In the genomic region with DNA sequence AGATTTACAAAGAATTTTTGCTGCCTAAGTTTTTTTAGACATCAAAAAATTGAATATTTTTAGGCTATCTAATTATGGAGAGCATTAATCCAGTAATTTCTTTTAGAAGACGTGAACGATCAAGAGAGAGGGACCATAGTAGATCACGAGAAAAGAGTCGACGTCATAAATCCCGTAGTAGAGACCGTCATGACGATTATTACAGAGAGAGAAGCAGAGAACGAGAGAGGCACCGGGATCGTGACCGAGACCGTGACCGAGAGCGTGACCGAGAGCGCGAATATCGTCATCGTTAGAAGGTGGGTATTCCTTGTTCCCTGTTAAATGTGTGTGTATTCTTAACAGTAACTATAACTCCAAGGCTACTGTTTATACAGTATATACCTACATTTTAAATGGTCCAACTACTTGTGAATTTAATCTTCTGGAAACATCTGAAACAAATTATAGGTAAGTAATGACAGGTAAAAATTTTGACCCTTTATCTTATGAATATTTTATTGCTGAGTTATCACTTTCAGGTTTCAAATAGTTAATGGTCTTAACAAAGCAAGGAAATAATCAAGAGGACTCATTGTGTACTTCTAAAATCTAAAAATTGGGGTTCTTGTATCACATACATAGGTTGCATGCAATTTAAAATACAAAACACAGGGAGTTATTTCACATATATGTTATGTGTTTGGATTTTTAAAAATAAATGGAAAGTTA, we compare ENCODE assay signal across 24 cellular contexts. TPM values are rescaled to one million over a fixed set of nuclear protein-coding genes. Genes with fewer than 3 reads are reported as not detected.
DNase-seq lines count a peak whose midpoint lies in the region; ATAC-seq, FAIRE-seq and TF ChIP-seq lines count a peak whose summit lies in the region.
"Had no signal": no experiment of that assay in that cellular context is flagged by ENCODE, and none has a peak within 500 bp of the region (broad histone marks: within the 10 kb centered on the region; RNA-seq: fewer than 3 reads in every experiment).

No MANE protein-coding gene starts in this region.

- no peak overlapping the region for H2AK9ac ChIP-seq in IMR-90 (replicated peaks; ENCODE audit: low read depth, low read length, poor library complexity)

- no peak overlapping the region for H3K27ac ChIP-seq in IMR-90 (ENCODE audit: insufficient read depth, low read length)
- H3K27ac ChIP-seq in H1 (ENCODE audit: low read depth, low read length): no peak overlapping the region
- H3K27ac ChIP-seq: 22Rv1; BLaER1 treated with 17β-estradiol and CSF1 and Interleukin-3, amounts not matched to agents 10 nM and 100 nM had no signal

- H3K4me1 ChIP-seq in IMR-90 (ENCODE audit: control insufficient read depth, insufficient read depth, low read length) (peaks cover 4% of the 10 kb centered on the region), H1 (replicated peaks in 1 of 4; ENCODE audit: control insufficient read depth in 3 of 4, insufficient read depth in 4 of 4, low read length in 3 of 4) (no peaks in the 10 kb centered on the region)
- H3K4me1 ChIP-seq: BE2C had no signal

- intact Hi-C loops in IMR-90 (cut with micrococcal nuclease): no loop called here

- no peak overlapping the region for H2AK5ac ChIP-seq in IMR-90 (ENCODE audit: low read depth, low read length)
- H2AK5ac ChIP-seq in H1 (ENCODE audit: low read depth, low read length): no peak overlapping the region

- BruUV-seq in IMR-90 (replicated peaks; lab: Mats Ljungman, UMichigan): no TSS peak

- DNase-seq in activated naive CD8-positive, alpha-beta T cell treated with anti-CD3 and anti-CD28 coated beads for 36 hours: no peak
- DNase-seq in IMR-90 (no peak), H1 (ENCODE audit: low read depth in 1 of 2, low spot score in 2 of 2) (no peak), GM10266 (ENCODE audit: extremely low spot score) (no peak), EL (no peak)
- DNase-seq: ACHN; AML-193; BE2C; CD4-positive, alpha-beta T cell; CD8-positive, alpha-beta memory T cell; DMS 273 treated with DMSO at 0.1 percent for 48 hours; DMS79; GF-D8; GOT3; H7; HFFc6 had no signal

- H3K4me3 ChIP-seq in IMR-90 (ENCODE audit: insufficient read depth, low read depth, low read length) (no peak overlapping the region), H1 (ENCODE audit: extremely low read depth in 1 of 4, insufficient read depth in 2 of 4, low read depth in 3 of 4, low read length in 4 of 4) (no peak overlapping the region)
- H3K4me3 ChIP-seq: BLaER1 treated with 17β-estradiol and CSF1 and Interleukin-3, amounts not matched to agents 10 nM and 100 nM had no signal

- WGBS in IMR-90 (ENCODE audit: extremely low coverage in 2 of 2, insufficient read length in 1 of 2), 2 experiments: 100% methylated on average over 4 of the region's 20 CpGs; no CpG with 5 or more reads in 1 of the 2 experiments
- WGBS in H1 (ENCODE audit: extremely low coverage in 1 of 2, insufficient coverage in 1 of 2, insufficient read length in 1 of 2, insufficient replicate concordance in 2 of 2, low coverage in 1 of 2, low lambda C conversion rate in 2 of 2, missing lambda C conversion rate in 1 of 2), 2 experiments: 93% methylated on average over 20 of the region's 20 CpGs; no CpG with 5 or more reads in 1 of the 2 experiments

- H4K5ac ChIP-seq in IMR-90 (ENCODE audit: low read depth, low read length) (no peak overlapping the region), H1 (ENCODE audit: insufficient read length, low read depth, low read length) (no peak overlapping the region)

- no peak overlapping the region for H2BK15ac ChIP-seq in IMR-90 (ENCODE audit: low read depth, low read length)
- no peak overlapping the region for H2BK15ac ChIP-seq in H1 (ENCODE audit: low read length)

- no peak for TF ChIP-seq EP300 in H1 (IDR thresholded peaks at IDR 0.05; ENCODE audit: borderline replicate concordance in 1 of 2, low read depth in 2 of 2, low read length in 2 of 2)

- H3K27me3 ChIP-seq in IMR-90 (ENCODE audit: control insufficient read depth, insufficient read depth, low read length): no peaks in the 10 kb centered on the region
- H3K27me3 ChIP-seq in H1 (replicated peaks in 1 of 4; ENCODE audit: control insufficient read depth in 3 of 4, extremely low read depth in 1 of 4, insufficient read depth in 3 of 4, low read length in 3 of 4): no peaks in the 10 kb centered on the region
- H3K27me3 ChIP-seq: BE2C; BLaER1 treated with 17β-estradiol and CSF1 and Interleukin-3, amounts not matched to agents 10 nM and 100 nM had no signal

- H3K9ac ChIP-seq in IMR-90 (ENCODE audit: low read depth, low read length): no peak overlapping the region
- H3K9ac ChIP-seq in H1 (replicated peaks in 1 of 4; ENCODE audit: extremely low read depth in 1 of 4, low read depth in 3 of 4, low read length in 3 of 4): no peak overlapping the region
- H3K9ac ChIP-seq: BLaER1 treated with 17β-estradiol and CSF1 and Interleukin-3, amounts not matched to agents 10 nM and 100 nM had no signal

- TF ChIP-seq CTCF in IMR-90 (conservative IDR thresholded peaks at IDR 0.05; ENCODE audit: low read depth, low read length) (no peak), H1 (IDR thresholded peaks at IDR 0.05; ENCODE audit: control extremely low read depth in 1 of 3, insufficient read depth in 1 of 3, low read depth in 1 of 3, low read length in 3 of 3) (no peak), GM10266 (IDR thresholded peaks at IDR 0.05; ENCODE audit: control insufficient read depth, insufficient read depth, low read depth, missing control alignments) (no peak)

- H3K9me3 ChIP-seq in IMR-90 (ENCODE audit: control insufficient read depth, insufficient read depth, low read length) (no peaks in the 10 kb centered on the region), H1 (ENCODE audit: insufficient read depth in 2 of 2, low read depth in 1 of 2, low read length in 1 of 2) (no peaks in the 10 kb centered on the region)
- H3K9me3 ChIP-seq: BE2C; BLaER1 treated with 17β-estradiol and CSF1 and Interleukin-3, amounts not matched to agents 10 nM and 100 nM had no signal

- H3K4me2 ChIP-seq in IMR-90 (ENCODE audit: low read depth, low read length) (no peak overlapping the region), H1 (ENCODE audit: insufficient read depth in 1 of 2, low read depth in 2 of 2, low read length in 2 of 2) (no peak overlapping the region)
- H3K4me2 ChIP-seq: BLaER1 treated with 17β-estradiol and CSF1 and Interleukin-3, amounts not matched to agents 10 nM and 100 nM had no signal

- H3K56ac ChIP-seq in IMR-90 (ENCODE audit: extremely low read depth, insufficient read depth, low read length) (no peak overlapping the region), H1 (replicated peaks; ENCODE audit: insufficient read length, low read depth, low read length) (no peak overlapping the region)

- peaks cover 0 to 26% of the 10 kb centered on the region in 2 experiments; a peak in 1 of 4 replicates for H3K79me2 ChIP-seq in H1 (ENCODE audit: control insufficient read depth in 1 of 2, insufficient read depth in 2 of 2, low read length in 2 of 2)

- H4K91ac ChIP-seq in IMR-90 (ENCODE audit: insufficient read depth, low read depth, low read length): no peak overlapping the region
- no peak overlapping the region for H4K91ac ChIP-seq in H1 (replicated peaks; ENCODE audit: insufficient read length, low read length)

- H3K27ac Mint-ChIP-seq in activated naive CD8-positive, alpha-beta T cell: peak overlapping the region; percentile 13
- no peak overlapping the region for H3K27ac Mint-ChIP-seq in activated naive CD8-positive, alpha-beta T cell treated with anti-CD3 and anti-CD28 coated beads for 36 hours
- H3K27ac Mint-ChIP-seq: CD14-positive monocyte; CD4-positive, alpha-beta T cell; HFFc6 had no signal

- in situ Hi-C loops in IMR-90 (cut with MboI; ENCODE audit: low sequenced_read_pairs): no loop called here

- H3K79me1 ChIP-seq in IMR-90 (ENCODE audit: low read depth in 1 of 2, low read length in 2 of 2) (peaks cover 15 to 24% of the 10 kb centered on the region in 2 experiments), H1 (ENCODE audit: low read depth, low read length) (no peaks in the 10 kb centered on the region)

- FAIRE-seq in H1 (lab: Jason Lieb, UNC): no peak
- FAIRE-seq: A204.1, D721Med, GM12892 had no signal

- CTCF ChIA-PET in IMR-90 (lab: Yijun Ruan, JAX): no interaction called here
- CTCF ChIA-PET in H1 (lab: Charles Lee; ENCODE audit: partially characterized antibody): interaction anchor here (1.2 kb wide), 1 partner anchor 107 kb away, joined by 4 read pairs; no protein-coding TSS in a partner anchor

- H3K9me3 Mint-ChIP-seq in activated naive CD8-positive, alpha-beta T cell (ENCODE audit: low read depth): no peaks in the 10 kb centered on the region
- no peaks in the 10 kb centered on the region for H3K9me3 Mint-ChIP-seq in activated naive CD8-positive, alpha-beta T cell treated with anti-CD3 and anti-CD28 coated beads for 36 hours
- H3K9me3 Mint-ChIP-seq: CD14-positive monocyte; CD4-positive, alpha-beta T cell; CD8-positive, alpha-beta memory T cell; HFFc6 had no signal

- no peak overlapping the region for H3K14ac ChIP-seq in IMR-90 (replicated peaks; ENCODE audit: low read depth, low read length)
- no peak overlapping the region for H3K14ac ChIP-seq in H1 (ENCODE audit: insufficient read length)

- H3K4me3 Mint-ChIP-seq in activated naive CD8-positive, alpha-beta T cell: no peak overlapping the region
- no peak overlapping the region for H3K4me3 Mint-ChIP-seq in activated naive CD8-positive, alpha-beta T cell treated with anti-CD3 and anti-CD28 coated beads for 36 hours
- H3K4me3 Mint-ChIP-seq: CD14-positive monocyte; CD4-positive, alpha-beta T cell; CD8-positive, alpha-beta memory T cell; HFFc6 had no signal

- TF ChIP-seq POLR2A in IMR-90 (IDR thresholded peaks at IDR 0.05; ENCODE audit: low read depth, low read length) (no peak), H1 (IDR thresholded peaks at IDR 0.05; ENCODE audit: control extremely low read depth in 1 of 2, low read depth in 2 of 2, low read length in 2 of 2) (no peak)

- H3K18ac ChIP-seq in IMR-90 (ENCODE audit: low read depth, low read length) (no peak overlapping the region), H1 (ENCODE audit: extremely low read depth, low read length) (no peak overlapping the region)

- H2BK120ac ChIP-seq in IMR-90 (ENCODE audit: low read depth, low read length) (no peak overlapping the region), H1 (replicated peaks; ENCODE audit: low read depth, low read length) (no peak overlapping the region)

- POLR2A ChIA-PET in IMR-90 (lab: Charles Lee; ENCODE audit: unreplicated experiment) (no interaction called here), H1 (lab: Charles Lee; ENCODE audit: partially characterized antibody) (interaction anchor here (1.0 kb wide), 1 partner anchor 10 kb away, joined by 5 read pairs; no protein-coding TSS in a partner anchor)

- peaks cover 9% of the 10 kb centered on the region; the same call in 1 of the 2 replicates for H4K20me1 ChIP-seq in IMR-90 (ENCODE audit: insufficient read depth, low read length)
- H4K20me1 ChIP-seq in H1 (replicated peaks in 1 of 2; ENCODE audit: control insufficient read depth in 1 of 2, insufficient read depth in 2 of 2, low read length in 2 of 2): peaks cover 0 to 3% of the 10 kb centered on the region in 2 experiments

- H3K23ac ChIP-seq in IMR-90 (ENCODE audit: low read depth, low read length) (no peak overlapping the region), H1 (ENCODE audit: insufficient read length) (no peak overlapping the region)

- no peak overlapping the region for H2AFZ ChIP-seq in IMR-90 (replicated peaks; ENCODE audit: low read length, poor library complexity)
- no peak overlapping the region for H2AFZ ChIP-seq in H1 (ENCODE audit: low read length)

- peaks cover 13% of the 10 kb centered on the region for H3K36me3 Mint-ChIP-seq in activated naive CD8-positive, alpha-beta T cell
- H3K36me3 Mint-ChIP-seq in activated naive CD8-positive, alpha-beta T cell treated with anti-CD3 and anti-CD28 coated beads for 36 hours: peaks cover 38% of the 10 kb centered on the region

- ATAC-seq in IMR-90 (ENCODE audit: low read depth): no peak
- ATAC-seq: HCT116 had no signal

- TF ChIP-seq RAD21 in IMR-90 (IDR thresholded peaks at IDR 0.05; ENCODE audit: low read length) (no peak), H1 (IDR thresholded peaks at IDR 0.05 in 1 of 2, conservative IDR thresholded peaks at IDR 0.05 in 1 of 2; ENCODE audit: low read depth in 2 of 2, low read length in 2 of 2) (no peak)

- H3K23me2 ChIP-seq in H1 (ENCODE audit: low read depth, low read length): no peaks in the 10 kb centered on the region

- H4K8ac ChIP-seq in IMR-90 (ENCODE audit: low read depth in 2 of 2, low read length in 2 of 2): no peak overlapping the region
- H4K8ac ChIP-seq in H1 (ENCODE audit: extremely low read depth, insufficient read depth, low read length): no peak overlapping the region

- peaks cover 5% of the 10 kb centered on the region; the same call in 1 of the 2 replicates for H3K9me1 ChIP-seq in IMR-90 (ENCODE audit: insufficient read depth, low read length)

- H3K4me1 Mint-ChIP-seq in activated naive CD8-positive, alpha-beta T cell (ENCODE audit: low read depth): peaks cover 4% of the 10 kb centered on the region
- peaks cover 4% of the 10 kb centered on the region for H3K4me1 Mint-ChIP-seq in activated naive CD8-positive, alpha-beta T cell treated with anti-CD3 and anti-CD28 coated beads for 36 hours

- dilution Hi-C loops in IMR-90 (cut with HindIII; ENCODE audit: low sequenced_read_pairs, unreplicated experiment): no loop called here

- no peak overlapping the region for H2BK12ac ChIP-seq in H1 (ENCODE audit: low read depth, low read length)

- H3K4ac ChIP-seq in IMR-90 (ENCODE audit: low read depth, low read length) (no peak overlapping the region), H1 (replicated peaks; ENCODE audit: insufficient read length, low read depth, low read length) (no peak overlapping the region)

- peaks cover 34% of the 10 kb centered on the region for H3K36me3 ChIP-seq in IMR-90 (ENCODE audit: control insufficient read depth, insufficient read depth, low read length)
- H3K36me3 ChIP-seq in H1 (ENCODE audit: control insufficient read depth in 2 of 4, insufficient read depth in 4 of 4, low read length in 3 of 4): peaks cover 24 to 87% (median 61%) of the 10 kb centered on the region in 4 experiments

- H2BK5ac ChIP-seq in IMR-90 (ENCODE audit: low read depth, low read length, poor library complexity, severe bottlenecking): no peak overlapping the region
- H2BK5ac ChIP-seq in H1 (ENCODE audit: low read depth, low read length): no peak overlapping the region

- H2BK20ac ChIP-seq in IMR-90 (ENCODE audit: low read depth, low read length): no peak overlapping the region
- H2BK20ac ChIP-seq in H1 (ENCODE audit: low read length): no peak overlapping the region

- no peaks in the 10 kb centered on the region for H3K27me3 Mint-ChIP-seq in activated naive CD8-positive, alpha-beta T cell
- H3K27me3 Mint-ChIP-seq in activated naive CD8-positive, alpha-beta T cell treated with anti-CD3 and anti-CD28 coated beads for 36 hours: no peaks in the 10 kb centered on the region
- H3K27me3 Mint-ChIP-seq: CD4-positive, alpha-beta T cell; CD8-positive, alpha-beta memory T cell had no signal

RNA-seq across cellular contexts. Expression of gene CPSF6, which starts 23.1 kb away (rescaled TPM):
- total RNA-seq in activated naive CD8-positive, alpha-beta T cell treated with anti-CD3 and anti-CD28 coated beads for 36 hours: 100 to 1,000 TPM; 124 to 133 TPM
- 9.1 and 13.9 TPM in 2 replicates for total RNA-seq in IMR-90 (2012; rRNA removed)
- polyA plus RNA-seq in IMR-90 (2012; rRNA removed): 39.3 and 40.7 TPM in 2 replicates
- polyA plus RNA-seq in IMR-90 (2012; cell fraction: cytosol; rRNA removed): 6.3 and 19.2 TPM in 2 replicates
- polyA plus RNA-seq in IMR-90 (2012; cell fraction: nucleus; rRNA removed; ENCODE audit: low replicate concordance): 33.6 and 40.9 TPM in 2 replicates
- 156 and 167 TPM in 2 replicates for total RNA-seq in H1 (2021; fragmentation: NEBNext Ultra II Directional; extraction: Animal tissue kit (Norgen Biotek cat#: 25700))
- polyA plus RNA-seq in H1 (2011; rRNA removed): 92.7 and 98.7 TPM in 2 replicates
- polyA plus RNA-seq in H1 (2011; cell fraction: cytosol; rRNA removed): 72.9 TPM
- 142 TPM for polyA plus RNA-seq in H1 (2011; cell fraction: nucleus; rRNA removed)
- 108 to 208 TPM (median 125 TPM) in 4 replicates for polyA plus RNA-seq in H1 (2012, experiment 1 of 2)
- polyA plus RNA-seq in H1 (2012, experiment 2 of 2): 46.5 TPM
- 87.2 TPM for polyA plus RNA-seq in H1 (2013, experiment 1 of 2)
- polyA plus RNA-seq in H1 (2013, experiment 2 of 2): 80.9 TPM
- 118 and 121 TPM in 2 replicates for polyA minus RNA-seq in H1 (2011; rRNA and poly(A)+ RNA removed)
- 91.5 TPM for polyA minus RNA-seq in H1 (2011; cell fraction: cytosol; rRNA and poly(A)+ RNA removed)
- 144 TPM for polyA minus RNA-seq in H1 (2011; cell fraction: nucleus; rRNA and poly(A)+ RNA removed)
